1 cellular context compared by ENCODE assay signal in genomic region chr19:3367572-3368440, GRCh38.
TF ChIP-seq lines count a peak whose summit lies in the region.

No MANE protein-coding gene starts in this region.

TF ChIP-seq in GM12878, 131 proteins besides CTCF, POLR2A, EP300 and RAD21 (continued from another document):
- TF ChIP-seq RELB (IDR thresholded peaks at IDR 0.05; ENCODE audit: low read depth) (peak; percentile 43; the same call in 1 of the 2 replicates), ZBTB33 (IDR thresholded peaks at IDR 0.05) (no peak), RUNX3 (IDR thresholded peaks at IDR 0.05; ENCODE audit: low read length) (no peak), LARP7 (IDR thresholded peaks at IDR 0.05) (no peak; the same call in 1 of the 2 replicates), POU2F2 (IDR thresholded peaks at IDR 0.05; ENCODE audit: borderline replicate concordance, low read depth, low read length) (no peak), SPI1 (IDR thresholded peaks at IDR 0.05; ENCODE audit: borderline replicate concordance, insufficient read depth, low read depth, low read length) (0 out of 2 replicates have a peak, but pooled peaks have one; percentile 1), MYC (IDR thresholded peaks at IDR 0.05; ENCODE audit: insufficient read depth, insufficient read length, insufficient replicate concordance, low read length, severe bottlenecking) (no peak), SIX5 (IDR thresholded peaks at IDR 0.05; ENCODE audit: low read depth, low read length, severe bottlenecking) (no peak), MTA2 (IDR thresholded peaks at IDR 0.05; ENCODE audit: low read depth) (no peak)
TF ChIP-seq in GM12878: peak in this region for 10.
